ENCODE assay signal across 18 cellular contexts in genomic region chr14:60812987-60813386, GRCh38.
"Had no signal": no experiment of that assay in that cellular context is flagged by ENCODE, and none has a peak within 500 bp of the region (broad histone marks: within the 10 kb centered on the region; RNA-seq: fewer than 3 reads in every experiment).

No MANE protein-coding gene starts in this region.

- DNase-seq: effector memory CD8-positive, alpha-beta T cell; immature natural killer cell; left cardiac atrium; left ventricle myocardium superior; mesendoderm; naive B cell; spleen; stimulated activated CD4-positive, alpha-beta T cell treated with anti-CD3 and anti-CD28 coated beads, Interleukin-15, amount 100 ng/mL, for 24 hours; stimulated activated CD4-positive, alpha-beta T cell treated with anti-CD3 and anti-CD28 coated beads, Interleukin-1b, Interleukin-23, amount 100 ng/mL, for 48 hours; stimulated activated CD4-positive, alpha-beta T cell treated with anti-CD3 and anti-CD28 coated beads, Interleukin-4, amount 100 ng/mL, for 24 hours; stimulated activated naive B cell treated with anti-CD40 and anti-IgM and Interleukin-4, amounts not matched to agents 10 μg/mL and 1 μg/mL and 100 μg/mL, for 72 hours; trophoblast cell; uterus had no signal

- FAIRE-seq: keratinocyte had no signal

- H3K4me3 ChIP-seq: esophagus muscularis mucosa, gastroesophageal sphincter, lung, spleen, uterus had no signal

- ATAC-seq: effector memory CD8-positive, alpha-beta T cell; gastroesophageal sphincter; left cardiac atrium; left ventricle myocardium superior; sciatic nerve; stimulated activated naive B cell treated with anti-CD40 and anti-IgM and Interleukin-4, amounts not matched to agents 10 μg/mL and 1 μg/mL and 100 μg/mL, for 72 hours had no signal
